8 cellular contexts compared by ENCODE assay signal in the genomic region with DNA sequence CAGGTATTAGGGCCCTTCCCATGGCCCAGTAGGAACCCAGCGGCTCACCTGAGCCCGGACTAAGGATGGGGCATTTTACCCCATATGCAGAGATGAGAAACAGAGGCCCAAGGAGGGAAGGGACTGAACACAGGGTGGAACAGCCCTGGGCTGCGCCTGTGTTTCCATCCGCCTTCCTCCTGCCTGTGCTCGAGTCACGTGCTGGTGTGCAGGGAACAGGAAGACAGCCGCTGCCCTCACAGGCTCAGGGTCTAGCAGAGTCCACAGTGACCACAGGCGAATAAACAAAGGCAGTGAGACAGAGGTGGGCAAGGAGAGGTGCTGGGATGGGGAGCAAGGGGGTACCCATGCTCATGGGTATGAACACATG.
DNase-seq lines count a peak whose midpoint lies in the region; ATAC-seq and TF ChIP-seq lines count a peak whose summit lies in the region.
"Had no signal": no experiment of that assay in that cellular context is flagged by ENCODE, and none has a peak within 500 bp of the region (broad histone marks: within the 10 kb centered on the region; RNA-seq: fewer than 3 reads in every experiment).

No MANE protein-coding gene starts in this region.

- intact Hi-C loops in body of pancreas (cut with DNase I): no loop called here

- no peak for TF ChIP-seq EP300 in suprapubic skin (IDR thresholded peaks at IDR 0.05)

- H3K27ac ChIP-seq in body of pancreas (peak overlapping the region; percentile 98 to 100 (median 98)), liver (ENCODE audit: low read depth in 1 of 2, low read length in 2 of 2) (peak overlapping the region; percentile 99 to 100), suprapubic skin (peak overlapping the region; percentile 98)

- ATAC-seq in body of pancreas: no peak
- no peak for ATAC-seq in GM19452 (IDR thresholded peaks at IDR 0.05; ENCODE audit: unreplicated experiment)

- 48 to 54% methylated on average over 6 to 8 of the region's 8 CpGs for WGBS in body of pancreas, 2 donors
- 74% methylated on average over 8 of the region's 8 CpGs for WGBS in liver
- WGBS in suprapubic skin: 15% methylated on average over 8 of the region's 8 CpGs

- no peak for TF ChIP-seq POLR2A in body of pancreas (IDR thresholded peaks at IDR 0.05)
- no peak for TF ChIP-seq POLR2A in suprapubic skin (IDR thresholded peaks at IDR 0.05)

- no peaks in the 10 kb centered on the region for H3K27me3 ChIP-seq in NT2/D1 (ENCODE audit: insufficient read depth, insufficient read length)
- H3K27me3 ChIP-seq in body of pancreas: no peaks in the 10 kb centered on the region
- no peaks in the 10 kb centered on the region for H3K27me3 ChIP-seq in liver (ENCODE audit: control insufficient read depth in 4 of 4, insufficient read depth in 4 of 4, low read length in 3 of 4)
- no peaks in the 10 kb centered on the region for H3K27me3 ChIP-seq in suprapubic skin
- no peaks in the 10 kb centered on the region for H3K27me3 ChIP-seq in BE2C

- H3K9me3 ChIP-seq in NT2/D1 (ENCODE audit: insufficient read depth, low read length): no peaks in the 10 kb centered on the region
- no peaks in the 10 kb centered on the region for H3K9me3 ChIP-seq in body of pancreas
- H3K9me3 ChIP-seq in liver (ENCODE audit: control insufficient read depth in 4 of 4, low read length in 3 of 4): no peaks in the 10 kb centered on the region
- H3K9me3 ChIP-seq in suprapubic skin: no peaks in the 10 kb centered on the region
- no peaks in the 10 kb centered on the region for H3K9me3 ChIP-seq in BE2C

- H3K4me1 ChIP-seq in NT2/D1 (ENCODE audit: insufficient read depth, insufficient read length) (peaks cover 56% of the 10 kb centered on the region), body of pancreas (peaks cover 89% of the 10 kb centered on the region), liver (ENCODE audit: control insufficient read depth in 4 of 4, insufficient read depth in 4 of 4, low read length in 3 of 4) (peaks cover 18 to 55% (median 33%) of the 10 kb centered on the region in 4 donors), suprapubic skin (peaks cover 100% of the 10 kb centered on the region), BE2C (peaks cover 42% of the 10 kb centered on the region)

- H3K4me3 ChIP-seq in NT2/D1 (ENCODE audit: insufficient read length, low read depth): no peak overlapping the region
- no peak overlapping the region for H3K4me3 ChIP-seq in body of pancreas
- no peak overlapping the region for H3K4me3 ChIP-seq in liver (ENCODE audit: low read depth in 1 of 3, low read length in 3 of 3)
- peak overlapping the region; percentile 58 for H3K4me3 ChIP-seq in suprapubic skin
- H3K4me3 ChIP-seq in BE2C (ENCODE audit: low read depth, low read length): no peak overlapping the region

- DNase-seq in NT2/D1 (ENCODE audit: low read depth, low spot score) (no peak), body of pancreas (peak; percentile 52 to 83 (median 74)), suprapubic skin (ENCODE audit: low spot score in 2 of 2) (peak in 1 of 2 donors; percentile 86), BE2C (no peak), KBM-7 (no peak)
- DNase-seq: NCI-H524 had no signal

- no peak for TF ChIP-seq RAD21 in liver (IDR thresholded peaks at IDR 0.05)

- TF ChIP-seq CTCF in body of pancreas (IDR thresholded peaks at IDR 0.05): no peak
- TF ChIP-seq CTCF in liver (IDR thresholded peaks at IDR 0.05; ENCODE audit: low read depth, low read length, missing input control): no peak
- no peak for TF ChIP-seq CTCF in suprapubic skin (IDR thresholded peaks at IDR 0.05)
- no peak for TF ChIP-seq CTCF in BE2C (IDR thresholded peaks at IDR 0.05; ENCODE audit: low read depth, low read length)

- in situ Hi-C loops in KBM-7 (cut with MboI; ENCODE audit: low pct_unique_long_range_greater_than_20kb, low sequenced_read_pairs): no loop called here

- H3K36me3 ChIP-seq in NT2/D1 (ENCODE audit: insufficient read depth, insufficient read length, low read length): peaks cover 5% of the 10 kb centered on the region
- no peaks in the 10 kb centered on the region for H3K36me3 ChIP-seq in body of pancreas (replicated peaks in 1 of 2; ENCODE audit: insufficient read depth in 1 of 2, low read depth in 2 of 2)
- peaks cover 0 to 2% (median 0%) of the 10 kb centered on the region in 4 donors for H3K36me3 ChIP-seq in liver (ENCODE audit: control insufficient read depth in 4 of 4, insufficient read depth in 3 of 4, low read depth in 1 of 4, low read length in 3 of 4)
- H3K36me3 ChIP-seq in suprapubic skin: peaks cover 13% of the 10 kb centered on the region
- no peaks in the 10 kb centered on the region for H3K36me3 ChIP-seq in BE2C

- peak overlapping the region; percentile 53 for H3K9ac ChIP-seq in NT2/D1 (ENCODE audit: insufficient read length, low read depth)
- peak overlapping the region in 1 of 2 donors; percentile 100 for H3K9ac ChIP-seq in liver (ENCODE audit: low read depth in 1 of 2, low read length in 2 of 2)

TF ChIP-seq in liver, 16 proteins besides CTCF, POLR2A, EP300 and RAD21:
- TF ChIP-seq, protein P1, sequence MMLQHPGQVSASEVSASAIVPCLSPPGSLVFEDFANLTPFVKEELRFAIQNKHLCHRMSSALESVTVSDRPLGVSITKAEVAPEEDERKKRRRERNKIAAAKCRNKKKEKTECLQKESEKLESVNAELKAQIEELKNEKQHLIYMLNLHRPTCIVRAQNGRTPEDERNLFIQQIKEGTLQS (IDR thresholded peaks at IDR 0.05): no peak
- TF ChIP-seq HNF4A (conservative IDR thresholded peaks at IDR 0.05): peak in 1 of 2 donors; percentile 7

Comparison
In these comparisons a context has a peak if more than half of its experiments do, and no peak if none do; other contexts are left out.
1. DNase-seq: peak in body of pancreas (4 of 4); none in NT2/D1 (single experiment), BE2C (single experiment) and KBM-7 (single experiment).
2. Peak in every context shown above with its lines, with median percentiles within 50 percentile points of each other: H3K27ac ChIP-seq.